Comparison of ENCODE assay signal across 1 cellular context in genomic region chr1:92784639-92785500, GRCh38.
TF ChIP-seq lines count a peak whose summit lies in the region.

TSS of gene EVI5 (minus strand) at chr1:92785108. CDS start at chr1:92736546, 48,562 bp downstream.

TF ChIP-seq in HepG2, 621 proteins besides CTCF, POLR2A, EP300 and RAD21 (continued from another document and continues in another):
- TF ChIP-seq ZNF407 (CRISPR knock-in tag; IDR thresholded peaks at IDR 0.05; ENCODE audit: not compliant biosample characterization) (peak; percentile 97), ZNF280D (CRISPR knock-in tag; IDR thresholded peaks at IDR 0.05) (peak; percentile 98), NCOA1 (CRISPR knock-in tag; IDR thresholded peaks at IDR 0.05) (no peak), MLLT10 (CRISPR knock-in tag; IDR thresholded peaks at IDR 0.05) (no peak), ZHX2 (IDR thresholded peaks at IDR 0.05; ENCODE audit: low read depth) (peak; percentile 10; the same call in 1 of the 2 replicates), ZHX2 (CRISPR knock-in tag; IDR thresholded peaks at IDR 0.05; ENCODE audit: borderline replicate concordance) (peak; percentile 95), U2AF2 (IDR thresholded peaks at IDR 0.05; ENCODE audit: low read depth, low read length) (no peak), ERF (CRISPR knock-in tag; IDR thresholded peaks at IDR 0.05) (peak; percentile 99), THAP11 (CRISPR knock-in tag; IDR thresholded peaks at IDR 0.05) (peak; percentile 77), ZNF616 (CRISPR knock-in tag; IDR thresholded peaks at IDR 0.05; ENCODE audit: low read depth) (peak; percentile 98), DNMT3B (CRISPR knock-in tag; conservative IDR thresholded peaks at IDR 0.05) (peak; percentile 97), ZBTB46 (CRISPR knock-in tag; IDR thresholded peaks at IDR 0.05; ENCODE audit: borderline replicate concordance) (no peak; the same call in 1 of the 2 replicates), HOXA9 (CRISPR knock-in tag; IDR thresholded peaks at IDR 0.05; ENCODE audit: borderline replicate concordance) (0 out of 2 replicates have a peak, but pooled peaks have one; percentile 67), TCF12 (IDR thresholded peaks at IDR 0.05) (no peak), TCF12 (CRISPR knock-in tag; IDR thresholded peaks at IDR 0.05) (no peak), ZNF619 (CRISPR knock-in tag; IDR thresholded peaks at IDR 0.05) (no peak; the same call in 1 of the 2 replicates), PRDM10 (CRISPR knock-in tag; IDR thresholded peaks at IDR 0.05; ENCODE audit: low read depth) (no peak), ZNF484 (CRISPR knock-in tag; IDR thresholded peaks at IDR 0.05; ENCODE audit: borderline replicate concordance, low read depth) (peak; percentile 73; the same call in 1 of the 2 replicates), NBN (conservative IDR thresholded peaks at IDR 0.05) (no peak), ZNF142 (CRISPR knock-in tag; IDR thresholded peaks at IDR 0.05) (peak; percentile 95)
